ENCODE assay signal across 1 cellular context in genomic region chr20:62575976-62576722, GRCh38.
TF ChIP-seq lines count a peak whose summit lies in the region.

No MANE protein-coding gene starts in this region.

TF ChIP-seq in HEK293, 187 proteins besides CTCF, POLR2A, EP300 and RAD21 (continued from another document):
- peak; percentile 93 for TF ChIP-seq EGR2 (tag by site-specific recombination; IDR thresholded peaks at IDR 0.05; ENCODE audit: low read depth)
- TF ChIP-seq ZNF658 (tag by site-specific recombination; IDR thresholded peaks at IDR 0.05) = no peak
- peak; percentile 44 for TF ChIP-seq KLF1 (tag by site-specific recombination; IDR thresholded peaks at IDR 0.05)
- TF ChIP-seq ZIC2 (tag by site-specific recombination; IDR thresholded peaks at IDR 0.05) = 0 out of 2 replicates have a peak, but pooled peaks have one; percentile 12
- 0 out of 2 replicates have a peak, but pooled peaks have one; percentile 14 for TF ChIP-seq PRDM10 (tag by site-specific recombination; IDR thresholded peaks at IDR 0.05)
